In the genomic region with DNA sequence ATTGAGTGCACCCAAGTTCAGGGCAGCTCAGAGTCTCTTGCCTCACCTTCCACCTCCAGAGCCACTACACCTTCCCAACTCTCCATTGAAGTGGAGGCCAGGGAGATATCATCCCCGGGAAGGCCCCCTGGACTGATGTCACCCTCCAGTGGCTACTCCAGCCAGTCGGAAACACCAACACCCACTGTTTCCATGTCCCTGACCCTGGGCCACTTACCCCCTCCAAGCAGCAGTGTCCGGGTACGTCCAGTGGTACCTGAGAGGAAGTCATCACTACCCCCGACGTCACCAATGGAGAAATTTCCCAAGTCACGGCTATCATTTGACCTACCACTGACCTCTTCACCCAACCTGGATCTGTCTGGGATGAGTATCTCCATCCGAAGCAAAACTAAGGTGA, we compare ENCODE assay signal across 39 cellular contexts. TPM values are rescaled to one million over a fixed set of nuclear protein-coding genes. Genes with fewer than 3 reads are reported as not detected.
"Had no signal": no experiment of that assay in that cellular context is flagged by ENCODE, and none has a peak within 500 bp of the region (broad histone marks: within the 10 kb centered on the region; RNA-seq: fewer than 3 reads in every experiment).

No MANE protein-coding gene starts in this region.

- H3K27me3 ChIP-seq: ascending aorta, body of pancreas, cardiac muscle cell had no signal

- H3K36me3 Mint-ChIP-seq: activated naive CD4-positive, alpha-beta T cell treated with anti-CD3 and anti-CD28 coated beads, Interleukin-2, amount 10 ng/mL, durations not matched to agents 7 days and 5 days; activated naive CD4-positive, alpha-beta T cell treated with anti-CD3 and anti-CD28 coated beads, Interleukin-2, amount 50 U/mL, for 72 hours; activated naive CD8-positive, alpha-beta T cell treated with anti-CD3 and anti-CD28 coated beads for 36 hours had no signal

- ATAC-seq: activated naive CD4-positive, alpha-beta T cell treated with anti-CD3 and anti-CD28 coated beads, Interleukin-2, amount 50 U/mL, for 72 hours; activated naive CD8-positive, alpha-beta T cell treated with anti-CD3 and anti-CD28 coated beads, Interleukin-2, amount 50 U/mL, for 24 hours; activated T-cell treated with anti-CD3 and anti-CD28 coated beads, Interleukin-2, amount 50 U/mL, for 4 hours; activated T-cell treated with anti-CD3 and anti-CD28 coated beads, Interleukin-2, amount 50 U/mL, for 72 hours; activated T-helper 17 cell treated with anti-CD3 and anti-CD28 coated beads, Interleukin-2, amount 50 U/mL, for 72 hours; body of pancreas had no signal

- DNase-seq: activated effector memory CD4-positive, alpha-beta T cell treated with anti-CD3 and anti-CD28 coated beads, Interleukin-2, amount 50 U/mL, for 16 hours; activated effector memory CD4-positive, alpha-beta T cell treated with Interleukin-2 at 50 U/mL for 16 hours; activated gamma-delta T cell; activated gamma-delta T cell treated with Interleukin-2 at 50 U/mL for 16 hours; activated naive CD4-positive, alpha-beta T cell; activated naive CD4-positive, alpha-beta T cell treated with anti-CD3 and anti-CD28 coated beads for 36 hours; activated naive CD4-positive, alpha-beta T cell treated with anti-CD3 and anti-CD28 coated beads, Interleukin-2, amount 10 ng/mL, durations not matched to agents 7 days and 5 days; activated naive CD4-positive, alpha-beta T cell treated with anti-CD3 and anti-CD28 coated beads, Interleukin-2, amount 50 U/mL, for 16 hours; activated naive CD4-positive, alpha-beta T cell treated with Interleukin-2 at 50 U/mL for 16 hours; activated naive CD8-positive, alpha-beta T cell treated with anti-CD3 and anti-CD28 coated beads for 36 hours; activated naive CD8-positive, alpha-beta T cell treated with anti-CD3 and anti-CD28 coated beads, Interleukin-2, amount 10 ng/mL, durations not matched to agents 7 days and 5 days; activated naive CD8-positive, alpha-beta T cell treated with anti-CD3 and anti-CD28 coated beads, Interleukin-2, amount 50 U/mL, for 24 hours; activated T-cell treated with anti-CD3 and anti-CD28 coated beads, Interleukin-2, amount 50 U/mL, for 1 hour; activated T-cell treated with anti-CD3 and anti-CD28 coated beads, Interleukin-2, amount 50 U/mL, for 24 hours; activated T-cell treated with anti-CD3 and anti-CD28 coated beads, Interleukin-2, amount 50 U/mL, for 4 hours; activated T-cell treated with anti-CD3 and anti-CD28 coated beads, Interleukin-2, amount 50 U/mL, for 48 hours; activated T-cell treated with anti-CD3 and anti-CD28 coated beads, Interleukin-2, amount 50 U/mL, for 72 hours; adrenal gland; amniotic stem cell; amygdala; anterior cingulate cortex; aorta; body of pancreas; brain microvascular endothelial cell; caudate nucleus; central memory CD4-positive, alpha-beta T cell; cerebellar nuclear complex had no signal

- H3K9me3 ChIP-seq: adrenal gland, ascending aorta, body of pancreas, breast epithelium had no signal

- H3K4me1 ChIP-seq: adrenal gland, ascending aorta, body of pancreas, breast epithelium had no signal

- H3K9me3 Mint-ChIP-seq: activated naive CD4-positive, alpha-beta T cell treated with anti-CD3 and anti-CD28 coated beads for 36 hours; activated naive CD4-positive, alpha-beta T cell treated with anti-CD3 and anti-CD28 coated beads, Interleukin-2, amount 10 ng/mL, durations not matched to agents 7 days and 5 days; activated naive CD4-positive, alpha-beta T cell treated with anti-CD3 and anti-CD28 coated beads, Interleukin-2, amount 50 U/mL, for 24 hours; activated naive CD4-positive, alpha-beta T cell treated with anti-CD3 and anti-CD28 coated beads, Interleukin-2, amount 50 U/mL, for 72 hours; activated naive CD8-positive, alpha-beta T cell treated with anti-CD3 and anti-CD28 coated beads for 36 hours; activated naive CD8-positive, alpha-beta T cell treated with anti-CD3 and anti-CD28 coated beads, Interleukin-2, amount 10 ng/mL, durations not matched to agents 7 days and 5 days; activated naive CD8-positive, alpha-beta T cell treated with anti-CD3 and anti-CD28 coated beads, Interleukin-2, amount 50 U/mL, for 24 hours; activated T-cell treated with anti-CD3 and anti-CD28 coated beads, Interleukin-2, amount 50 U/mL, for 24 hours; activated T-cell treated with anti-CD3 and anti-CD28 coated beads, Interleukin-2, amount 50 U/mL, for 4 hours; activated T-cell treated with anti-CD3 and anti-CD28 coated beads, Interleukin-2, amount 50 U/mL, for 72 hours; activated T-helper 1 cell treated with anti-CD3 and anti-CD28 coated beads, Interleukin-12 subunit alpha, Interleukin-12 subunit beta, Interleukin-2, Interleukin-4 antibody, amounts not matched to agents 30 ng/mL and 10 ng/mL and 1 ng/mL, durations not matched to agents 14 hours and 24 hours and 36 hours; activated T-helper 17 cell treated with anti-CD3 and anti-CD28 coated beads, Interleukin-2, amount 50 U/mL, for 72 hours; activated T-helper 2 cell treated with anti-CD3 and anti-CD28 coated beads, Interferon-gamma antibody, Interleukin-2, Interleukin-4, amounts not matched to agents 10 μg/mL and 5 μg/mL and 100 μg/mL, durations not matched to agents 14 hours and 24 hours and 36 hours; central memory CD8-positive, alpha-beta T cell had no signal

- H3K27ac ChIP-seq: adrenal gland, ascending aorta, body of pancreas, brain microvascular endothelial cell, breast epithelium, cardiac muscle cell had no signal

- H3K27me3 Mint-ChIP-seq: activated T-helper 17 cell treated with anti-CD3 and anti-CD28 coated beads, Interleukin-2, amount 50 U/mL, for 72 hours; brain; central memory CD8-positive, alpha-beta T cell had no signal

- H3K4me3 ChIP-seq: adrenal gland, ascending aorta, body of pancreas, breast epithelium, cardiac muscle cell had no signal

- H3K36me3 ChIP-seq: brain microvascular endothelial cell, breast epithelium, cardiac muscle cell had no signal

- H3K27ac Mint-ChIP-seq: activated naive CD4-positive, alpha-beta T cell treated with anti-CD3 and anti-CD28 coated beads for 36 hours; activated naive CD4-positive, alpha-beta T cell treated with anti-CD3 and anti-CD28 coated beads, Interleukin-2, amount 10 ng/mL, durations not matched to agents 7 days and 5 days; activated naive CD4-positive, alpha-beta T cell treated with anti-CD3 and anti-CD28 coated beads, Interleukin-2, amount 50 U/mL, for 24 hours; activated naive CD4-positive, alpha-beta T cell treated with anti-CD3 and anti-CD28 coated beads, Interleukin-2, amount 50 U/mL, for 72 hours; activated naive CD8-positive, alpha-beta T cell; activated naive CD8-positive, alpha-beta T cell treated with anti-CD3 and anti-CD28 coated beads for 36 hours; activated naive CD8-positive, alpha-beta T cell treated with anti-CD3 and anti-CD28 coated beads, Interleukin-2, amount 10 ng/mL, durations not matched to agents 7 days and 5 days; activated naive CD8-positive, alpha-beta T cell treated with anti-CD3 and anti-CD28 coated beads, Interleukin-2, amount 50 U/mL, for 24 hours; activated T-cell treated with anti-CD3 and anti-CD28 coated beads, Interleukin-2, amount 50 U/mL, for 24 hours; activated T-cell treated with anti-CD3 and anti-CD28 coated beads, Interleukin-2, amount 50 U/mL, for 72 hours; activated T-helper 1 cell treated with anti-CD3 and anti-CD28 coated beads, Interleukin-12 subunit alpha, Interleukin-12 subunit beta, Interleukin-2, Interleukin-4 antibody, amounts not matched to agents 30 ng/mL and 10 ng/mL and 1 ng/mL, durations not matched to agents 14 hours and 24 hours and 36 hours; activated T-helper 17 cell treated with anti-CD3 and anti-CD28 coated beads, Interleukin-2, amount 50 U/mL, for 72 hours; activated T-helper 2 cell treated with anti-CD3 and anti-CD28 coated beads, Interferon-gamma antibody, Interleukin-2, Interleukin-4, amounts not matched to agents 10 μg/mL and 5 μg/mL and 100 μg/mL, durations not matched to agents 14 hours and 24 hours and 36 hours had no signal

- H3K4me3 Mint-ChIP-seq: activated naive CD4-positive, alpha-beta T cell treated with anti-CD3 and anti-CD28 coated beads for 36 hours; activated naive CD4-positive, alpha-beta T cell treated with anti-CD3 and anti-CD28 coated beads, Interleukin-2, amount 10 ng/mL, durations not matched to agents 7 days and 5 days; activated naive CD4-positive, alpha-beta T cell treated with anti-CD3 and anti-CD28 coated beads, Interleukin-2, amount 50 U/mL, for 24 hours; activated naive CD8-positive, alpha-beta T cell; activated naive CD8-positive, alpha-beta T cell treated with anti-CD3 and anti-CD28 coated beads for 36 hours; activated naive CD8-positive, alpha-beta T cell treated with anti-CD3 and anti-CD28 coated beads, Interleukin-2, amount 10 ng/mL, durations not matched to agents 7 days and 5 days; activated naive CD8-positive, alpha-beta T cell treated with anti-CD3 and anti-CD28 coated beads, Interleukin-2, amount 50 U/mL, for 24 hours; activated T-cell treated with anti-CD3 and anti-CD28 coated beads, Interleukin-2, amount 50 U/mL, for 24 hours; activated T-cell treated with anti-CD3 and anti-CD28 coated beads, Interleukin-2, amount 50 U/mL, for 4 hours; activated T-cell treated with anti-CD3 and anti-CD28 coated beads, Interleukin-2, amount 50 U/mL, for 72 hours; activated T-helper 1 cell treated with anti-CD3 and anti-CD28 coated beads, Interleukin-12 subunit alpha, Interleukin-12 subunit beta, Interleukin-2, Interleukin-4 antibody, amounts not matched to agents 30 ng/mL and 10 ng/mL and 1 ng/mL, durations not matched to agents 14 hours and 24 hours and 36 hours; activated T-helper 17 cell treated with anti-CD3 and anti-CD28 coated beads, Interleukin-2, amount 50 U/mL, for 72 hours; brain; central memory CD8-positive, alpha-beta T cell had no signal

RNA-seq across cellular contexts. Expression of gene RTL5, which starts 7.8 kb away (rescaled TPM):
- total RNA-seq: bronchial epithelial cell had no signal
